39 cellular contexts compared by ENCODE assay signal in the genomic region with DNA sequence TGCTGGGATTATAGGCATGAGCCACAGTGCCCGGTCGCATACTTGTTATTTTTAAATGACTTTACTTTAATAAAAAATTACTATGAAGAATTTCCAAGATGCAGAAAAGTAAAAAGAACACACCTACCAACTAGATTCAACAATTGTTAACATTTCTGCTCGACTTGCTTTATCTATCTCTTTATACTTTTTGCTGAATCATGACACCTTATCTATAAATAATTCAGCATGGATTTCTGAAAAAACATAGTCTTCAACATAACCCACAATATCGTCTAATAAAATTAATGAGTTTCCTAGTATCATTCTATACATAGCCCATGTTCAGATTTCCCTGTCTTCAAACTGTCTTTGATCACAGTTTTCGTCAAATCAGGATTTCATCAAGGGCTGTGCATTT. TPM values are rescaled to one million over a fixed set of nuclear protein-coding genes. Genes with fewer than 3 reads are reported as not detected.
"Had no signal": no experiment of that assay in that cellular context is flagged by ENCODE, and none has a peak within 500 bp of the region (broad histone marks: within the 10 kb centered on the region; RNA-seq: fewer than 3 reads in every experiment).

No MANE protein-coding gene starts in this region.

- H3K9ac ChIP-seq: KMS-11 had no signal

- H3K27me3 ChIP-seq: ascending aorta, cardiac muscle cell, Peyer's patch had no signal

- H3K9me3 ChIP-seq: ascending aorta, Peyer's patch had no signal

- H3K4me1 ChIP-seq: ascending aorta had no signal

- H3K36me3 ChIP-seq: ascending aorta, cardiac muscle cell, Peyer's patch, WERI-Rb-1 had no signal

- DNase-seq: activated CD4-positive, alpha-beta memory T cell treated with anti-CD3 and anti-CD28 coated beads, Interleukin-2, amount 10 ng/mL, durations not matched to agents 7 days and 5 days; activated CD4-positive, alpha-beta T cell treated with anti-CD3 and anti-CD28 coated beads for 1 hour; activated CD4-positive, alpha-beta T cell treated with anti-CD3 and anti-CD28 coated beads for 48 hours; activated CD4-positive, CD25-positive, alpha-beta regulatory T cell; activated CD8-positive, alpha-beta memory T cell treated with anti-CD3 and anti-CD28 coated beads for 24 hours; activated CD8-positive, alpha-beta memory T cell treated with anti-CD3 and anti-CD28 coated beads, Interleukin-2, amount 10 ng/mL, durations not matched to agents 7 days and 5 days; activated CD8-positive, alpha-beta memory T cell treated with anti-CD3 and anti-CD28 coated beads, Interleukin-2, amount 50 U/mL, for 48 hours; activated effector memory CD4-positive, alpha-beta T cell treated with anti-CD3 and anti-CD28 coated beads, Interleukin-2, amount 50 U/mL, for 16 hours; activated naive CD4-positive, alpha-beta T cell; activated naive CD4-positive, alpha-beta T cell treated with anti-CD3 and anti-CD28 coated beads, Interleukin-2, amount 50 U/mL, for 16 hours; activated naive CD8-positive, alpha-beta T cell treated with anti-CD3 and anti-CD28 coated beads for 36 hours; activated T-cell treated with anti-CD3 and anti-CD28 coated beads, Interleukin-2, amount 50 U/mL, for 72 hours; amygdala; NCI-H1048; NCI-H1105 treated with DMSO at 0.1 percent for 48 hours; NCI-H1436; NCI-H1694; NCI-H2029; NCI-H345; NCI-H510A; NCI-H526; NCI-H748 treated with DMSO at 0.1 percent for 48 hours; NK-92 treated with Interleukin-12 subunit alpha and Interleukin-12 subunit beta, amount 100 ng/mL, for 24 hours; PC-3; Peyer's patch; RPMI8226; SIG-M5; SW 1271; T1000; WERI-Rb-1 had no signal

- H3K4me3 ChIP-seq: ascending aorta, cardiac muscle cell, Peyer's patch had no signal

- H3K27ac ChIP-seq: ascending aorta, cardiac muscle cell, KMS-11, WERI-Rb-1 had no signal

- ATAC-seq: activated CD8-positive, alpha-beta memory T cell treated with anti-CD3 and anti-CD28 coated beads, Interleukin-2, amount 10 ng/mL, durations not matched to agents 7 days and 5 days; activated T-cell treated with anti-CD3 and anti-CD28 coated beads, Interleukin-2, amount 50 U/mL, for 72 hours; activated T-helper 17 cell treated with anti-CD3 and anti-CD28 coated beads, Interleukin-2, amount 50 U/mL, for 72 hours; PC-3; Right ventricle myocardium inferior had no signal

- H3K4me2 ChIP-seq: KMS-11 had no signal

RNA-seq across cellular contexts. Expression of gene HMCN2, which starts 25.9 kb away (rescaled TPM):
- total RNA-seq: activated CD4-positive, alpha-beta memory T cell treated with anti-CD3 and anti-CD28 coated beads, Interleukin-2, amount 10 ng/mL, durations not matched to agents 7 days and 5 days; activated CD8-positive, alpha-beta memory T cell treated with anti-CD3 and anti-CD28 coated beads, Interleukin-2, amount 10 ng/mL, durations not matched to agents 7 days and 5 days; activated naive CD8-positive, alpha-beta T cell treated with anti-CD3 and anti-CD28 coated beads for 36 hours; activated T-helper 17 cell treated with anti-CD3 and anti-CD28 coated beads, Interleukin-2, amount 50 U/mL, for 72 hours; M059J; SK-MEL-5; T-helper 1 cell treated with Interleukin-12 subunit alpha and Interleukin-12 subunit beta and Interleukin-4 antibody, amounts not matched to agents 30 ng/mL and 1 ng/mL, for 36 hours; T-helper 2 cell treated with Interferon-gamma antibody and Interleukin-4, amounts not matched to agents 100 ng/mL and 5 ng/mL, for 36 hours had no signal
